1 cellular context compared by ENCODE assay signal in genomic region chr16:67110136-67110847, GRCh38.
A peak's percentile ranks its signal among the peaks of the same experiment; 100 is the strongest.
TF ChIP-seq lines count a peak whose summit lies in the region.

No MANE protein-coding gene starts in this region.

TF ChIP-seq in HepG2, 621 proteins besides CTCF, POLR2A, EP300 and RAD21 (continues in another document):
- TF ChIP-seq ZMYM2 (CRISPR knock-in tag; IDR thresholded peaks at IDR 0.05) (no peak), KLF13 (CRISPR knock-in tag; IDR thresholded peaks at IDR 0.05) (no peak), HOXA9 (CRISPR knock-in tag; IDR thresholded peaks at IDR 0.05; ENCODE audit: borderline replicate concordance) (0 out of 2 replicates have a peak, but pooled peaks have one; percentile 16), ZNF567 (CRISPR knock-in tag; IDR thresholded peaks at IDR 0.05; ENCODE audit: borderline replicate concordance) (0 out of 2 replicates have a peak, but pooled peaks have one; percentile 3), ZKSCAN8 (CRISPR knock-in tag; IDR thresholded peaks at IDR 0.05; ENCODE audit: borderline replicate concordance) (no peak), ZNF501 (CRISPR knock-in tag; IDR thresholded peaks at IDR 0.05) (no peak), AGO2 (optimal IDR thresholded peaks at IDR 0.05; ENCODE audit: low read depth, low read length) (peak; percentile 19), ZNF768 (CRISPR knock-in tag; IDR thresholded peaks at IDR 0.05) (no peak; the same call in 1 of the 2 replicates), ZNF891 (CRISPR knock-in tag; IDR thresholded peaks at IDR 0.05) (peak; percentile 64; the same call in 1 of the 2 replicates), MTF1 (CRISPR knock-in tag; IDR thresholded peaks at IDR 0.05) (no peak), ZNF451 (CRISPR knock-in tag; IDR thresholded peaks at IDR 0.05) (0 out of 2 replicates have a peak, but pooled peaks have one; percentile 6), ZC3H13 (CRISPR knock-in tag; IDR thresholded peaks at IDR 0.05) (0 out of 2 replicates have a peak, but pooled peaks have one; percentile 9), ZNF235 (CRISPR knock-in tag; IDR thresholded peaks at IDR 0.05; ENCODE audit: borderline replicate concordance) (no peak), ZNF160 (CRISPR knock-in tag; IDR thresholded peaks at IDR 0.05) (no peak), ZNF652 (CRISPR knock-in tag; IDR thresholded peaks at IDR 0.05; ENCODE audit: borderline replicate concordance, low read depth) (no peak), ATAD3A (CRISPR knock-in tag; IDR thresholded peaks at IDR 0.05) (peak; percentile 49; the same call in 1 of the 2 replicates), MXD4 (CRISPR knock-in tag; IDR thresholded peaks at IDR 0.05) (0 out of 2 replicates have a peak, but pooled peaks have one; percentile 8), TFDP1 (CRISPR knock-in tag; IDR thresholded peaks at IDR 0.05; ENCODE audit: borderline replicate concordance) (no peak), ZNF296 (CRISPR knock-in tag; conservative IDR thresholded peaks at IDR 0.05) (0 out of 2 replicates have a peak, but pooled peaks have one; percentile 15), MZF1 (CRISPR knock-in tag; IDR thresholded peaks at IDR 0.05; ENCODE audit: borderline replicate concordance) (0 out of 2 replicates have a peak, but pooled peaks have one; percentile 39), GLI4 (CRISPR knock-in tag; IDR thresholded peaks at IDR 0.05; ENCODE audit: borderline replicate concordance) (peak; percentile 54; the same call in 1 of the 2 replicates), BRF2 (CRISPR knock-in tag; IDR thresholded peaks at IDR 0.05) (no peak), ZNF224 (CRISPR knock-in tag; IDR thresholded peaks at IDR 0.05) (peak; percentile 80; the same call in 1 of the 2 replicates), HIC2 (CRISPR knock-in tag; IDR thresholded peaks at IDR 0.05; ENCODE audit: low read depth) (0 out of 2 replicates have a peak, but pooled peaks have one; percentile 1), TFDP2 (CRISPR knock-in tag; IDR thresholded peaks at IDR 0.05) (no peak), RBFOX2 (IDR thresholded peaks at IDR 0.05; ENCODE audit: low read depth, low read length) (peak; percentile 58), ZNF691 (CRISPR knock-in tag; IDR thresholded peaks at IDR 0.05; ENCODE audit: borderline replicate concordance, low read depth) (no peak), FOSL2 (CRISPR knock-in tag; IDR thresholded peaks at IDR 0.05) (no peak), RARG (CRISPR knock-in tag; IDR thresholded peaks at IDR 0.05; ENCODE audit: low read depth) (0 out of 2 replicates have a peak, but pooled peaks have one; percentile 18), GATAD2A (CRISPR knock-in tag; IDR thresholded peaks at IDR 0.05) (no peak), ZNF747 (CRISPR knock-in tag; IDR thresholded peaks at IDR 0.05; ENCODE audit: borderline replicate concordance) (0 out of 2 replicates have a peak, but pooled peaks have one; percentile 52), CENPT (CRISPR knock-in tag; IDR thresholded peaks at IDR 0.05; ENCODE audit: low read depth) (peak; percentile 32; the same call in 1 of the 2 replicates), BRD4 (CRISPR knock-in tag; IDR thresholded peaks at IDR 0.05) (no peak), ADNP (CRISPR knock-in tag; IDR thresholded peaks at IDR 0.05) (no peak), SAFB2 (CRISPR knock-in tag; IDR thresholded peaks at IDR 0.05; ENCODE audit: borderline replicate concordance, low read depth) (no peak)
- TF ChIP-seq, protein P1, sequence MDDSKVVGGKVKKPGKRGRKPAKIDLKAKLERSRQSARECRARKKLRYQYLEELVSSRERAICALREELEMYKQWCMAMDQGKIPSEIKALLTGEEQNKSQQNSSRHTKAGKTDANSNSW (CRISPR knock-in tag; IDR thresholded peaks at IDR 0.05; ENCODE audit: borderline replicate concordance), result peak; percentile 2; the same call in 1 of the 2 replicates
- TF ChIP-seq, protein P2, sequence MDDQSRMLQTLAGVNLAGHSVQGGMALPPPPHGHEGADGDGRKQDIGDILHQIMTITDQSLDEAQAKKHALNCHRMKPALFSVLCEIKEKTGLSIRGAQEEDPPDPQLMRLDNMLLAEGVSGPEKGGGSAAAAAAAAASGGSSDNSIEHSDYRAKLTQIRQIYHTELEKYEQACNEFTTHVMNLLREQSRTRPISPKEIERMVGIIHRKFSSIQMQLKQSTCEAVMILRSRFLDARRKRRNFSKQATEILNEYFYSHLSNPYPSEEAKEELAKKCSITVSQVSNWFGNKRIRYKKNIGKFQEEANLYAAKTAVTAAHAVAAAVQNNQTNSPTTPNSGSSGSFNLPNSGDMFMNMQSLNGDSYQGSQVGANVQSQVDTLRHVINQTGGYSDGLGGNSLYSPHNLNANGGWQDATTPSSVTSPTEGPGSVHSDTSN (CRISPR knock-in tag; IDR thresholded peaks at IDR 0.05; ENCODE audit: borderline replicate concordance), result no peak
- TF ChIP-seq, protein P3, sequence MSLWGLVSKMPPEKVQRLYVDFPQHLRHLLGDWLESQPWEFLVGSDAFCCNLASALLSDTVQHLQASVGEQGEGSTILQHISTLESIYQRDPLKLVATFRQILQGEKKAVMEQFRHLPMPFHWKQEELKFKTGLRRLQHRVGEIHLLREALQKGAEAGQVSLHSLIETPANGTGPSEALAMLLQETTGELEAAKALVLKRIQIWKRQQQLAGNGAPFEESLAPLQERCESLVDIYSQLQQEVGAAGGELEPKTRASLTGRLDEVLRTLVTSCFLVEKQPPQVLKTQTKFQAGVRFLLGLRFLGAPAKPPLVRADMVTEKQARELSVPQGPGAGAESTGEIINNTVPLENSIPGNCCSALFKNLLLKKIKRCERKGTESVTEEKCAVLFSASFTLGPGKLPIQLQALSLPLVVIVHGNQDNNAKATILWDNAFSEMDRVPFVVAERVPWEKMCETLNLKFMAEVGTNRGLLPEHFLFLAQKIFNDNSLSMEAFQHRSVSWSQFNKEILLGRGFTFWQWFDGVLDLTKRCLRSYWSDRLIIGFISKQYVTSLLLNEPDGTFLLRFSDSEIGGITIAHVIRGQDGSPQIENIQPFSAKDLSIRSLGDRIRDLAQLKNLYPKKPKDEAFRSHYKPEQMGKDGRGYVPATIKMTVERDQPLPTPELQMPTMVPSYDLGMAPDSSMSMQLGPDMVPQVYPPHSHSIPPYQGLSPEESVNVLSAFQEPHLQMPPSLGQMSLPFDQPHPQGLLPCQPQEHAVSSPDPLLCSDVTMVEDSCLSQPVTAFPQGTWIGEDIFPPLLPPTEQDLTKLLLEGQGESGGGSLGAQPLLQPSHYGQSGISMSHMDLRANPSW (CRISPR knock-in tag; IDR thresholded peaks at IDR 0.05; ENCODE audit: borderline replicate concordance), result no peak
- TF ChIP-seq, protein P4, sequence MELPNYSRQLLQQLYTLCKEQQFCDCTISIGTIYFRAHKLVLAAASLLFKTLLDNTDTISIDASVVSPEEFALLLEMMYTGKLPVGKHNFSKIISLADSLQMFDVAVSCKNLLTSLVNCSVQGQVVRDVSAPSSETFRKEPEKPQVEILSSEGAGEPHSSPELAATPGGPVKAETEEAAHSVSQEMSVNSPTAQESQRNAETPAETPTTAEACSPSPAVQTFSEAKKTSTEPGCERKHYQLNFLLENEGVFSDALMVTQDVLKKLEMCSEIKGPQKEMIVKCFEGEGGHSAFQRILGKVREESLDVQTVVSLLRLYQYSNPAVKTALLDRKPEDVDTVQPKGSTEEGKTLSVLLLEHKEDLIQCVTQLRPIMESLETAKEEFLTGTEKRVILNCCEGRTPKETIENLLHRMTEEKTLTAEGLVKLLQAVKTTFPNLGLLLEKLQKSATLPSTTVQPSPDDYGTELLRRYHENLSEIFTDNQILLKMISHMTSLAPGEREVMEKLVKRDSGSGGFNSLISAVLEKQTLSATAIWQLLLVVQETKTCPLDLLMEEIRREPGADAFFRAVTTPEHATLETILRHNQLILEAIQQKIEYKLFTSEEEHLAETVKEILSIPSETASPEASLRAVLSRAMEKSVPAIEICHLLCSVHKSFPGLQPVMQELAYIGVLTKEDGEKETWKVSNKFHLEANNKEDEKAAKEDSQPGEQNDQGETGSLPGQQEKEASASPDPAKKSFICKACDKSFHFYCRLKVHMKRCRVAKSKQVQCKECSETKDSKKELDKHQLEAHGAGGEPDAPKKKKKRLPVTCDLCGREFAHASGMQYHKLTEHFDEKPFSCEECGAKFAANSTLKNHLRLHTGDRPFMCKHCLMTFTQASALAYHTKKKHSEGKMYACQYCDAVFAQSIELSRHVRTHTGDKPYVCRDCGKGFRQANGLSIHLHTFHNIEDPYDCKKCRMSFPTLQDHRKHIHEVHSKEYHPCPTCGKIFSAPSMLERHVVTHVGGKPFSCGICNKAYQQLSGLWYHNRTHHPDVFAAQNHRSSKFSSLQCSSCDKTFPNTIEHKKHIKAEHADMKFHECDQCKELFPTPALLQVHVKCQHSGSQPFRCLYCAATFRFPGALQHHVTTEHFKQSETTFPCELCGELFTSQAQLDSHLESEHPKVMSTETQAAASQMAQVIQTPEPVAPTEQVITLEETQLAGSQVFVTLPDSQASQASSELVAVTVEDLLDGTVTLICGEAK (IDR thresholded peaks at IDR 0.05), result no peak
- TF ChIP-seq, protein P4 (CRISPR knock-in tag; IDR thresholded peaks at IDR 0.05), result 0 out of 2 replicates have a peak, but pooled peaks have one; percentile 29
